ENCODE assay signal across 28 cellular contexts in the genomic region with DNA sequence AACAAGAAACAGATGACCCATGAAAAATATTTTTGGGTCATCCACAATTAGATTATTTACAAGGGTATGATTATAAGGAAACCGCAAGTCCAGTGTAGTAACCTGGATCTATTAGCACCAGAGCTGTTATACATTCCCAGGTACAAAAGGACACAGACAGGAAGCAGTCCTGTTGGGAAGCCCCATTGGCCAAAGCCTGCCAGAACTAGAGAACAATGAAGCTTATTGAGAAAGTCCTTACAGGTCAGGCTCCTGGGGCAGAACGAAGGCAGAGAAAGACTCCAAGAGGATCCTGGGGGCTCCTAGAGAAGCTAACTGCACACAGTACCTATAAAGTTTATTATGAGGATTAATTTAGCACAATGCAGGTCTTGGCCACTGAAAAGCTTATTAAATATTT.
"Had no signal": no experiment of that assay in that cellular context is flagged by ENCODE, and none has a peak within 500 bp of the region (broad histone marks: within the 10 kb centered on the region; RNA-seq: fewer than 3 reads in every experiment).

No MANE protein-coding gene starts in this region.

- H3K4me1 ChIP-seq: ascending aorta, body of pancreas, Peyer's patch, SJSA1 had no signal

- ATAC-seq: activated naive CD8-positive, alpha-beta T cell treated with anti-CD3 and anti-CD28 coated beads, Interleukin-2, amount 50 U/mL, for 24 hours; body of pancreas; K562 had no signal

- H3K27ac Mint-ChIP-seq: activated B cell treated with CpG ODN at 0.5 μM for 24 hours; activated CD4-positive, alpha-beta T cell treated with anti-CD3 and anti-CD28 coated beads, Interleukin-2, amount 10 ng/mL, durations not matched to agents 24 days and 14 days; activated naive CD8-positive, alpha-beta T cell treated with anti-CD3 and anti-CD28 coated beads, Interleukin-2, amount 50 U/mL, for 24 hours; activated T-helper 2 cell treated with anti-CD3 and anti-CD28 coated beads, Interferon-gamma antibody, Interleukin-2, Interleukin-4, amounts not matched to agents 10 μg/mL and 5 μg/mL and 100 μg/mL, durations not matched to agents 14 hours and 24 hours and 36 hours; T-helper 1 cell treated with Interleukin-12 subunit alpha and Interleukin-12 subunit beta and Interleukin-4 antibody, amounts not matched to agents 30 μg/mL and 1 μg/mL, for 36 hours had no signal

- H3K36me3 ChIP-seq: SJSA1 had no signal

- H3K4me3 Mint-ChIP-seq: activated B cell treated with CpG ODN at 0.5 μM for 24 hours; activated CD4-positive, alpha-beta T cell treated with anti-CD3 and anti-CD28 coated beads, Interleukin-2, amount 10 ng/mL, durations not matched to agents 24 days and 14 days; activated naive CD8-positive, alpha-beta T cell treated with anti-CD3 and anti-CD28 coated beads, Interleukin-2, amount 50 U/mL, for 24 hours; T-helper 1 cell treated with Interleukin-12 subunit alpha and Interleukin-12 subunit beta and Interleukin-4 antibody, amounts not matched to agents 30 μg/mL and 1 μg/mL, for 36 hours had no signal

- H3K9me3 Mint-ChIP-seq: activated B cell treated with CpG ODN at 0.5 μM for 24 hours; activated CD4-positive, alpha-beta T cell treated with anti-CD3 and anti-CD28 coated beads, Interleukin-2, amount 10 ng/mL, durations not matched to agents 24 days and 14 days; activated naive CD8-positive, alpha-beta T cell treated with anti-CD3 and anti-CD28 coated beads, Interleukin-2, amount 50 U/mL, for 24 hours; activated T-helper 2 cell treated with anti-CD3 and anti-CD28 coated beads, Interferon-gamma antibody, Interleukin-2, Interleukin-4, amounts not matched to agents 10 μg/mL and 5 μg/mL and 100 μg/mL, durations not matched to agents 14 hours and 24 hours and 36 hours; T-helper 1 cell treated with Interleukin-12 subunit alpha and Interleukin-12 subunit beta and Interleukin-4 antibody, amounts not matched to agents 30 μg/mL and 1 μg/mL, for 36 hours had no signal

- H3K4me3 ChIP-seq: ascending aorta, body of pancreas, K562, Peyer's patch, SJSA1 had no signal

- H3K27me3 Mint-ChIP-seq: activated B cell treated with CpG ODN at 0.5 μM for 24 hours; activated CD4-positive, alpha-beta T cell treated with anti-CD3 and anti-CD28 coated beads, Interleukin-2, amount 10 ng/mL, durations not matched to agents 24 days and 14 days; activated naive CD8-positive, alpha-beta T cell treated with anti-CD3 and anti-CD28 coated beads, Interleukin-2, amount 50 U/mL, for 24 hours had no signal

- H3K4me1 Mint-ChIP-seq: activated B cell treated with CpG ODN at 0.5 μM for 24 hours; activated CD4-positive, alpha-beta T cell treated with anti-CD3 and anti-CD28 coated beads, Interleukin-2, amount 10 ng/mL, durations not matched to agents 24 days and 14 days; activated naive CD8-positive, alpha-beta T cell treated with anti-CD3 and anti-CD28 coated beads, Interleukin-2, amount 50 U/mL, for 24 hours had no signal

- H3K27ac ChIP-seq: ascending aorta, body of pancreas, Peyer's patch, RWPE1, SJSA1 had no signal

- H3K27me3 ChIP-seq: ascending aorta, body of pancreas, Peyer's patch, SJSA1 had no signal

- H3K9me3 ChIP-seq: ascending aorta, body of pancreas, Peyer's patch, SJSA1 had no signal

- DNase-seq: activated B cell treated with CpG ODN at 0.5 μM for 24 hours; activated CD4-positive, alpha-beta T cell treated with anti-CD3 and anti-CD28 coated beads for 1 hour; activated CD4-positive, alpha-beta T cell treated with anti-CD3 and anti-CD28 coated beads, Interleukin-2, amount 10 ng/mL, durations not matched to agents 24 days and 14 days; activated CD4-positive, alpha-beta T cell treated with anti-CD3 and anti-CD28 coated beads, Interleukin-2, amount 50 U/mL, for 48 hours; activated naive CD4-positive, alpha-beta T cell treated with anti-CD3 and anti-CD28 coated beads, Interleukin-2, amount 50 U/mL, for 16 hours; activated naive CD8-positive, alpha-beta T cell treated with anti-CD3 and anti-CD28 coated beads, Interleukin-2, amount 50 U/mL, for 24 hours; activated T-cell treated with anti-CD3 and anti-CD28 coated beads for 4 hours; activated T-cell treated with anti-CD3 and anti-CD28 coated beads, Interleukin-2, amount 50 U/mL, for 48 hours; amniotic stem cell; body of pancreas; central memory CD4-positive, alpha-beta T cell; Karpas-422; NCI-H1105 treated with DMSO at 0.1 percent for 48 hours; NCI-H1436 treated with DMSO at 0.1 percent for 48 hours; NCI-H187; NCI-H2081; NCI-H510A treated with DMSO at 0.1 percent for 48 hours; NCI-H69; NK-92 treated with Interleukin-12 subunit alpha and Interleukin-12 subunit beta, amount 100 ng/mL, for 24 hours; Peyer's patch; SHP77; T-helper 9 cell had no signal
